18 cellular contexts compared by ENCODE assay signal in the genomic region with DNA sequence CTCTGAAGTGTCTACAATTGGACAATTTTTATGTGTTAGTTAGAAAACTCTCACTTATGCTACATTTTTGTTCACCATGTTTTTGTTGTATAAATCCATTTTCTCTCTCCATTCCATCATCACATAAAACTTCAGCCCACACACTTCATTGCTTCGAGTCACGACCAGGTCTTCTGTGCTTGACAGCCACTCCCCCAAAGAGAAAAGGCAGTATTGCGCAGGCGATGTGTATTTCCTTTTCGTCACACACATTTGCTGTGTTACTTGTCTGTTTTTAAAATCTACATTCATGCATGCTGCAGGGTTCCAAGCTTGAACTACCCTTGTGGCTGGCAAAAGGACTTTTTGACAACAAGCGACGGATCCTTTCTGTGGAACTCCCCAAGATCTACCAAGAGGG. TPM values are rescaled to one million over a fixed set of nuclear protein-coding genes. Genes with fewer than 3 reads are reported as not detected.
DNase-seq lines count a peak whose midpoint lies in the region; ATAC-seq and TF ChIP-seq lines count a peak whose summit lies in the region.
"Had no signal": no experiment of that assay in that cellular context is flagged by ENCODE, and none has a peak within 500 bp of the region (broad histone marks: within the 10 kb centered on the region; RNA-seq: fewer than 3 reads in every experiment).

No MANE protein-coding gene starts in this region.

- POLR2A ChIA-PET in activated CD8-positive, alpha-beta T cell treated with anti-CD3 and anti-CD28 coated beads for 36 hours (lab: Charles Lee) = interaction anchor here (2.5 kb wide), 1 partner anchor 10 kb away, joined by 12 read pairs; the partner anchor contains the start of gene GINS3

- no peaks in the 10 kb centered on the region for H3K36me3 ChIP-seq in ovary

- no peak for ATAC-seq in activated CD8-positive, alpha-beta T cell treated with anti-CD3 and anti-CD28 coated beads for 36 hours
- ATAC-seq: A549; CD8-positive, alpha-beta T cell had no signal

- no peaks in the 10 kb centered on the region for H3K27me3 Mint-ChIP-seq in activated CD8-positive, alpha-beta T cell treated with anti-CD3 and anti-CD28 coated beads for 36 hours
- H3K27me3 Mint-ChIP-seq: B cell; CD4-positive, alpha-beta T cell had no signal

- H3K36me3 Mint-ChIP-seq in activated CD8-positive, alpha-beta T cell treated with anti-CD3 and anti-CD28 coated beads for 36 hours (ENCODE audit: low read depth) = peaks cover 30% of the 10 kb centered on the region

- TF ChIP-seq POLR2A in ovary (IDR thresholded peaks at IDR 0.05) = no peak

- no peaks in the 10 kb centered on the region for H3K9me3 ChIP-seq in ovary
- H3K9me3 ChIP-seq: A549, Caco-2 had no signal

- H3K4me1 ChIP-seq in ovary (ENCODE audit: insufficient read depth) = no peaks in the 10 kb centered on the region
- H3K4me1 ChIP-seq: Caco-2 had no signal

- CTCF ChIA-PET in activated CD8-positive, alpha-beta T cell treated with anti-CD3 and anti-CD28 coated beads for 36 hours (lab: Charles Lee) = interaction anchor here (1.0 kb wide), 1 partner anchor 85 kb away, joined by 3 read pairs; no protein-coding TSS in a partner anchor

- H3K9me3 Mint-ChIP-seq in activated CD8-positive, alpha-beta T cell treated with anti-CD3 and anti-CD28 coated beads for 36 hours = no peaks in the 10 kb centered on the region
- H3K9me3 Mint-ChIP-seq: CD4-positive, alpha-beta T cell; CD8-positive, alpha-beta T cell had no signal

- no peak for TF ChIP-seq CTCF in activated CD8-positive, alpha-beta T cell treated with anti-CD3 and anti-CD28 coated beads for 36 hours (IDR thresholded peaks at IDR 0.05)
- no peak for TF ChIP-seq CTCF in ovary (IDR thresholded peaks at IDR 0.05)

- H3K4me3 ChIP-seq in ovary = no peak overlapping the region
- H3K4me3 ChIP-seq: A549; BLaER1 treated with 17β-estradiol and CSF1 and Interleukin-3, amounts not matched to agents 10 nM and 100 nM had no signal

- peaks cover 3% of the 10 kb centered on the region for H3K4me1 Mint-ChIP-seq in activated CD8-positive, alpha-beta T cell treated with anti-CD3 and anti-CD28 coated beads for 36 hours (ENCODE audit: low read depth)
- H3K4me1 Mint-ChIP-seq: B cell had no signal

- no peaks in the 10 kb centered on the region for H3K27me3 ChIP-seq in ovary
- H3K27me3 ChIP-seq: BLaER1 treated with 17β-estradiol and CSF1 and Interleukin-3, amounts not matched to agents 10 nM and 100 nM had no signal

- WGBS in ovary, 3 donors = 89 to 92% (median 90%) methylated on average over 7 of the region's 7 CpGs

- intact Hi-C loops in head of caudate nucleus (cut with DNase I) = no loop called here
- intact Hi-C loops in activated CD8-positive, alpha-beta T cell treated with anti-CD3 and anti-CD28 coated beads for 36 hours (cut with micrococcal nuclease) = no loop called here
- intact Hi-C loops in ovary (cut with DNase I) = no loop called here

- no peak overlapping the region for H3K27ac Mint-ChIP-seq in activated CD8-positive, alpha-beta T cell treated with anti-CD3 and anti-CD28 coated beads for 36 hours
- H3K27ac Mint-ChIP-seq: B cell; CD4-positive, alpha-beta T cell; CD8-positive, alpha-beta T cell had no signal

- TF ChIP-seq EP300 in ovary (IDR thresholded peaks at IDR 0.05) = no peak

- H3K27ac ChIP-seq in caudate nucleus (ENCODE audit: low read depth, low read length) = peak overlapping the region; percentile 55
- H3K27ac ChIP-seq in ovary = no peak overlapping the region
- H3K27ac ChIP-seq: 22Rv1; A549; BLaER1 treated with 17β-estradiol and CSF1 and Interleukin-3, amounts not matched to agents 10 nM and 100 nM; C4-2B had no signal

- peak; percentile 1 for DNase-seq in NK-92 treated with Interleukin-12 subunit alpha and Interleukin-12 subunit beta, amount 100 ng/mL, for 24 hours (lab: John Stamatoyannopoulos, UW)
- DNase-seq in NK-92 (lab: John Stamatoyannopoulos, UW; ENCODE audit: unreplicated experiment) (no peak), caudate nucleus (lab: John Stamatoyannopoulos, UW) (peak in 20 of 61 donors; percentile 22 to 72 (median 33)), head of caudate nucleus (peak in 24 of 42 donors; percentile 33 to 82 (median 62)), ovary (no peak)
- no peak for DNase-seq in activated CD8-positive, alpha-beta T cell treated with anti-CD3 and anti-CD28 coated beads for 36 hours
- DNase-seq: AML-193; Caco-2; Calu3; CD4-positive, alpha-beta T cell; CD8-positive, alpha-beta T cell; DMS79 treated with DMSO at 0.1 percent for 48 hours; GF-D8 had no signal

- no peak overlapping the region for H3K4me3 Mint-ChIP-seq in activated CD8-positive, alpha-beta T cell treated with anti-CD3 and anti-CD28 coated beads for 36 hours
- H3K4me3 Mint-ChIP-seq: B cell; CD4-positive, alpha-beta T cell; CD8-positive, alpha-beta T cell had no signal

RNA-seq across cellular contexts. Expression of gene GINS3, which starts 10.5 kb away (rescaled TPM):
- total RNA-seq in activated CD8-positive, alpha-beta T cell treated with anti-CD3 and anti-CD28 coated beads for 36 hours = 10 to 100 TPM; 16.0 to 18.1 TPM
- 1 to 10 TPM in 5 of 7 donors, under 1 TPM in 2; 0.72 to 2.7 (median 1.7) TPM for total RNA-seq in ovary
- 1 to 10 TPM; 1.5 to 4.8 TPM for polyA plus RNA-seq in ovary

Comparison
In these comparisons a context has a peak if more than half of its experiments do, and no peak if none do; other contexts are left out.
1. DNase-seq: peak in NK-92 treated with Interleukin-12 subunit alpha and Interleukin-12 subunit beta, amount 100 ng/mL, for 24 hours (single experiment) and head of caudate nucleus (24 of 42); none in NK-92 (single experiment), activated CD8-positive, alpha-beta T cell treated with anti-CD3 and anti-CD28 coated beads for 36 hours (single experiment) and ovary (0 of 5).
2. RNA of gene GINS3, which starts 10.5 kb away (total RNA-seq): 16.0 to 18.1 TPM in activated CD8-positive, alpha-beta T cell treated with anti-CD3 and anti-CD28 coated beads for 36 hours; 0.72 to 2.7 TPM in ovary; every median in the first group is over 4 times any median in the second.